ENCODE assay signal across 2 cellular contexts in the genomic region with DNA sequence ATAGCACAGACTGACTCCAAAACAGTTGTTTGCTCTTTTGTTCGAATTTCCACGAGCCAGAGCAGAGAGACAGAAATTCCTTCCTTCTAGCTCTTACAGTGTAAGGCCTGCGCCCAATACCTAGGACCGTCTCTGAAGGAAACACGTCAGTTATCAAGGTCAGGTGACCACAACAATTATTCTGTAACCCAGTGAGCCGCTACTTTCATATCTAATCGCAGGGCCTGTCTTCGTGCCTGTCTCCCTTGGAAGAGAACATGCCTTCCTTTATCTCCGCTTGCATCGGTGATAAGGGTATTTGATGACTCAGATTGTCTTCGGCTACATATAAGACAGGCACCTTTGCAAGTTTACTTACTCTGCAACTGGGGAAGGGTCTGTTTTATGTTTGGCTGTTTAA.
TF ChIP-seq lines count a peak whose summit lies in the region.

No MANE protein-coding gene starts in this region.

TF ChIP-seq in GM23338, 12 proteins besides CTCF, POLR2A, EP300 and RAD21:
- TF ChIP-seq JUNB (IDR thresholded peaks at IDR 0.05; ENCODE audit: unreplicated experiment) (no peak), ZNF114 (CRISPR knock-in tag; IDR thresholded peaks at IDR 0.05) (no peak), ZNF462 (CRISPR knock-in tag; IDR thresholded peaks at IDR 0.05) (no peak), STAT1 (IDR thresholded peaks at IDR 0.05; ENCODE audit: unreplicated experiment) (no peak), EZH2phosphoT487 (IDR thresholded peaks at IDR 0.05; ENCODE audit: unreplicated experiment) (no peak), REST (IDR thresholded peaks at IDR 0.05; ENCODE audit: unreplicated experiment) (no peak), EZH2 (IDR thresholded peaks at IDR 0.05; ENCODE audit: low read depth, unreplicated experiment) (no peak), NANOG (IDR thresholded peaks at IDR 0.05; ENCODE audit: borderline replicate concordance) (no peak), CREB1 (CRISPR knock-in tag; IDR thresholded peaks at IDR 0.05; ENCODE audit: low read depth) (no peak)
- TF ChIP-seq, protein P1, sequence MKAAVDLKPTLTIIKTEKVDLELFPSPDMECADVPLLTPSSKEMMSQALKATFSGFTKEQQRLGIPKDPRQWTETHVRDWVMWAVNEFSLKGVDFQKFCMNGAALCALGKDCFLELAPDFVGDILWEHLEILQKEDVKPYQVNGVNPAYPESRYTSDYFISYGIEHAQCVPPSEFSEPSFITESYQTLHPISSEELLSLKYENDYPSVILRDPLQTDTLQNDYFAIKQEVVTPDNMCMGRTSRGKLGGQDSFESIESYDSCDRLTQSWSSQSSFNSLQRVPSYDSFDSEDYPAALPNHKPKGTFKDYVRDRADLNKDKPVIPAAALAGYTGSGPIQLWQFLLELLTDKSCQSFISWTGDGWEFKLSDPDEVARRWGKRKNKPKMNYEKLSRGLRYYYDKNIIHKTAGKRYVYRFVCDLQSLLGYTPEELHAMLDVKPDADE (IDR thresholded peaks at IDR 0.05): no peak

TF ChIP-seq in H1, 55 proteins besides CTCF, POLR2A, EP300 and RAD21:
- no peak for TF ChIP-seq CTBP2 (IDR thresholded peaks at IDR 0.05; ENCODE audit: borderline replicate concordance, insufficient read depth, insufficient read length, low read length)
